Comparison of ENCODE assay signal across 12 cellular contexts in genomic region chr4:54109226-54110018, GRCh38. TPM values are rescaled to one million over a fixed set of nuclear protein-coding genes. Genes with fewer than 3 reads are reported as not detected.
DNase-seq lines count a peak whose midpoint lies in the region; ATAC-seq, FAIRE-seq and TF ChIP-seq lines count a peak whose summit lies in the region.
"Had no signal": no experiment of that assay in that cellular context is flagged by ENCODE, and none has a peak within 500 bp of the region (broad histone marks: within the 10 kb centered on the region; RNA-seq: fewer than 3 reads in every experiment).

No MANE protein-coding gene starts in this region.

- peaks cover 49% of the 10 kb centered on the region for H3K27me3 Mint-ChIP-seq in astrocyte (ENCODE audit: low read depth, unreplicated experiment)
- peaks cover 84% of the 10 kb centered on the region for H3K27me3 Mint-ChIP-seq in activated T-cell treated with anti-CD3 and anti-CD28 coated beads, Interleukin-2, amount 50 U/mL, for 24 hours

- H3K4me3 Mint-ChIP-seq in astrocyte (ENCODE audit: unreplicated experiment), result no peak overlapping the region
- H3K4me3 Mint-ChIP-seq in activated T-cell treated with anti-CD3 and anti-CD28 coated beads, Interleukin-2, amount 50 U/mL, for 24 hours, result no peak overlapping the region

- H3K4me2 ChIP-seq in astrocyte (ENCODE audit: low read length), result peak overlapping the region; percentile 62

- peaks cover 6% of the 10 kb centered on the region for H3K4me1 ChIP-seq in astrocyte (ENCODE audit: insufficient read depth, low read length)
- H3K4me1 ChIP-seq in iPS-15b (ENCODE audit: control insufficient read depth, insufficient read depth, low read length), result peaks cover 26% of the 10 kb centered on the region
- no peaks in the 10 kb centered on the region for H3K4me1 ChIP-seq in pancreas

- H3K27ac ChIP-seq in astrocyte (ENCODE audit: low read depth, low read length), result no peak overlapping the region
- no peak overlapping the region for H3K27ac ChIP-seq in pancreas

- no peaks in the 10 kb centered on the region for H3K36me3 ChIP-seq in astrocyte (ENCODE audit: insufficient read depth, low read length)
- H3K36me3 ChIP-seq in iPS-15b (ENCODE audit: control insufficient read depth, insufficient read depth, low read length), result no peaks in the 10 kb centered on the region
- no peaks in the 10 kb centered on the region for H3K36me3 ChIP-seq in pancreas

- no peak for TF ChIP-seq CTCF in astrocyte (IDR thresholded peaks at IDR 0.05; ENCODE audit: insufficient read depth, low read depth, low read length)
- no peak for TF ChIP-seq CTCF in pancreas (IDR thresholded peaks at IDR 0.05)

- H3K27ac Mint-ChIP-seq in astrocyte (ENCODE audit: unreplicated experiment), result no peak overlapping the region
- H3K27ac Mint-ChIP-seq in activated T-cell treated with anti-CD3 and anti-CD28 coated beads, Interleukin-2, amount 50 U/mL, for 24 hours, result no peak overlapping the region

- 8 to 14% methylated on average over 53 to 54 of the region's 54 CpGs for WGBS in pancreas, 2 donors

- intact Hi-C loops in pancreas (cut with DNase I), result no loop called here
- intact Hi-C loops in Right ventricle myocardium superior (cut with DNase I), result no loop called here

- FAIRE-seq in astrocyte (lab: Jason Lieb, UNC), result no peak
- FAIRE-seq in pancreas (lab: Jason Lieb, UNC), result no peak

- H3K27me3 ChIP-seq in astrocyte (ENCODE audit: insufficient read depth, low read length) (peaks cover 70% of the 10 kb centered on the region), iPS-15b (ENCODE audit: control insufficient read depth, insufficient read depth, low read length) (peaks cover 76% of the 10 kb centered on the region), pancreas (peaks cover 0 to 32% (median 12%) of the 10 kb centered on the region in 4 donors)

- peak overlapping the region; percentile 72 for H2AFZ ChIP-seq in astrocyte (ENCODE audit: low read depth, low read length)

- no peaks in the 10 kb centered on the region for H3K79me2 ChIP-seq in astrocyte (ENCODE audit: insufficient read depth, low read length)

- peak in 3 of 4 donors; percentile 32 to 43 (median 37) for ATAC-seq in pancreas
- ATAC-seq in Right ventricle myocardium superior (ENCODE audit: poor library complexity), result no peak

- no peaks in the 10 kb centered on the region for H3K36me3 Mint-ChIP-seq in astrocyte (ENCODE audit: low read depth, unreplicated experiment)
- H3K36me3 Mint-ChIP-seq in activated T-cell treated with anti-CD3 and anti-CD28 coated beads, Interleukin-2, amount 50 U/mL, for 24 hours (ENCODE audit: low read depth), result no peaks in the 10 kb centered on the region

- H3K9ac ChIP-seq in astrocyte (ENCODE audit: low read length), result no peak overlapping the region
- no peak overlapping the region for H3K9ac ChIP-seq in iPS-15b (ENCODE audit: low read depth, low read length)

- no peak overlapping the region for H3K4me3 ChIP-seq in astrocyte (ENCODE audit: insufficient read depth, low read depth, low read length)
- H3K4me3 ChIP-seq in iPS-15b (ENCODE audit: low read depth, low read length), result peak overlapping the region; percentile 46
- H3K4me3 ChIP-seq in pancreas, result no peak overlapping the region

- no peaks in the 10 kb centered on the region for H3K9me3 Mint-ChIP-seq in astrocyte (ENCODE audit: unreplicated experiment)
- H3K9me3 Mint-ChIP-seq in activated T-cell treated with anti-CD3 and anti-CD28 coated beads, Interleukin-2, amount 50 U/mL, for 24 hours, result no peaks in the 10 kb centered on the region

- H3K9me3 ChIP-seq in astrocyte (ENCODE audit: insufficient read depth, low read depth, low read length) (no peaks in the 10 kb centered on the region), iPS-15b (ENCODE audit: control insufficient read depth, insufficient read depth, low read length) (no peaks in the 10 kb centered on the region), pancreas (no peaks in the 10 kb centered on the region)

- peaks cover 9% of the 10 kb centered on the region for H3K4me1 Mint-ChIP-seq in astrocyte (ENCODE audit: low read depth, unreplicated experiment)
- peaks cover 31% of the 10 kb centered on the region for H3K4me1 Mint-ChIP-seq in activated T-cell treated with anti-CD3 and anti-CD28 coated beads, Interleukin-2, amount 50 U/mL, for 24 hours (ENCODE audit: low read depth)

- peak; percentile 48 for DNase-seq in ELF-1 (ENCODE audit: low read depth, low spot score)
- DNase-seq in astrocyte (ENCODE audit: low read depth), result no peak
- peak in 1 of 6 donors; percentile 42 for DNase-seq in pancreas
- no peak for DNase-seq in erythroblast (lab: John Stamatoyannopoulos, UW)
- DNase-seq in NCI-H345 treated with DMSO at 0.1 percent for 48 hours (lab: John Stamatoyannopoulos, UW; ENCODE audit: unreplicated experiment), result no peak
- no peak for DNase-seq in activated T-cell treated with anti-CD3 and anti-CD28 coated beads, Interleukin-2, amount 50 U/mL, for 24 hours
- DNase-seq in Right ventricle myocardium superior, result no peak
- DNase-seq: EL; NCI-H2029 treated with DMSO at 0.1 percent for 48 hours; NK-92 treated with Interleukin-12 subunit alpha and Interleukin-12 subunit beta, amount 100 ng/mL, for 24 hours had no signal

- no peak for TF ChIP-seq POLR2A in erythroblast (IDR thresholded peaks at IDR 0.05; ENCODE audit: low read length)

- H4K20me1 ChIP-seq in astrocyte (ENCODE audit: insufficient read depth, low read length), result no peaks in the 10 kb centered on the region

RNA-seq across cellular contexts. Expression of gene GSX2, which starts 9.5 kb away (rescaled TPM):
- total RNA-seq in astrocyte, result 1.1 and 1.7 TPM in 2 replicates
- total RNA-seq in pancreas, result not detected
- not detected for polyA plus RNA-seq in pancreas
- total RNA-seq in Right ventricle myocardium superior, result not detected
- total RNA-seq: chondrocyte had no signal

RNA-seq across cellular contexts. Expression of gene CHIC2, which starts 45.0 kb away (rescaled TPM):
- total RNA-seq in astrocyte (38.2 and 40.6 TPM in 2 replicates), pancreas (10 to 100 TPM in 1 of 6 donors, 1 to 10 TPM in 5; 3.9 to 11.5 (median 7.0) TPM), Right ventricle myocardium superior (8.6 TPM)
- 1 to 10 TPM; 6.9 to 7.5 TPM for polyA plus RNA-seq in pancreas
